8 cellular contexts compared by ENCODE assay signal in genomic region chr3:72152551-72153476, GRCh38.
A peak's percentile ranks its signal among the peaks of the same experiment; 100 is the strongest.
DNase-seq lines count a peak whose midpoint lies in the region; ATAC-seq, FAIRE-seq and TF ChIP-seq lines count a peak whose summit lies in the region.

No MANE protein-coding gene starts in this region.

- TF ChIP-seq POLR2A in HepG2 (IDR thresholded peaks at IDR 0.05; ENCODE audit: insufficient read depth in 1 of 2, low read depth in 2 of 2, low read length in 2 of 2) (peak; percentile 30 to 58; a peak in 2 of 4 replicates), upper lobe of left lung (IDR thresholded peaks at IDR 0.05) (no peak)

- TF ChIP-seq EP300 in HepG2 (IDR thresholded peaks at IDR 0.05; ENCODE audit: low read depth in 2 of 2, low read length in 2 of 2) (no peak), HepG2 (CRISPR knock-in tag; IDR thresholded peaks at IDR 0.05; ENCODE audit: borderline replicate concordance) (no peak), upper lobe of left lung (IDR thresholded peaks at IDR 0.05) (no peak)

- WGBS in HepG2 (ENCODE audit: low lambda C conversion rate), result under 1% methylated on average over 14 of the region's 21 CpGs
- 31 to 39% methylated on average over 21 of the region's 21 CpGs for WGBS in upper lobe of left lung, 2 donors

- H3K36me3 ChIP-seq in ACC112 (ENCODE audit: insufficient read depth, low read length) (no peaks in the 10 kb centered on the region), brain microvascular endothelial cell (replicated peaks) (no peaks in the 10 kb centered on the region), HepG2 (replicated peaks in 1 of 2; ENCODE audit: control insufficient read depth in 1 of 2, insufficient read depth in 2 of 2, low read length in 2 of 2) (no peaks in the 10 kb centered on the region), upper lobe of left lung (no peaks in the 10 kb centered on the region)

- no peaks in the 10 kb centered on the region for H3K27me3 ChIP-seq in ACC112 (ENCODE audit: insufficient read depth, low read length)
- no peaks in the 10 kb centered on the region for H3K27me3 ChIP-seq in brain microvascular endothelial cell (replicated peaks)
- H3K27me3 ChIP-seq in HepG2 (ENCODE audit: control insufficient read depth in 1 of 2, insufficient read depth in 2 of 2, low read length in 2 of 2), result no peaks in the 10 kb centered on the region; a peak in 1 of 5 replicates
- H3K27me3 ChIP-seq in upper lobe of left lung, result no peaks in the 10 kb centered on the region

- H3K36me3 Mint-ChIP-seq in activated CD4-positive, alpha-beta memory T cell treated with anti-CD3 and anti-CD28 coated beads, Interleukin-2, amount 10 ng/mL, durations not matched to agents 7 days and 5 days (ENCODE audit: low read depth), result peaks cover 3% of the 10 kb centered on the region

- H2AFZ ChIP-seq in ACC112 (ENCODE audit: low read length, unreplicated experiment) (peak overlapping the region; percentile 44), HepG2 (ENCODE audit: low read length) (peak overlapping the region; percentile 98)

- no peaks in the 10 kb centered on the region for H4K20me1 ChIP-seq in HepG2 (ENCODE audit: insufficient read depth, low read length)

- intact Hi-C loops in HepG2 (cut with micrococcal nuclease; ENCODE audit: unreplicated experiment), result loop anchor here (5.0 kb wide), 1 partner anchor 664 kb away; no protein-coding TSS in a partner anchor

- BruUV-seq in HepG2 (replicated peaks; lab: Mats Ljungman, UMichigan), result TSS peak; percentile 37

- H3K4me3 ChIP-seq in ACC112 (ENCODE audit: low read depth, low read length) (peak overlapping the region; percentile 72), brain microvascular endothelial cell (ENCODE audit: low read depth, low read length) (peak overlapping the region; percentile 49), HepG2 (replicated peaks in 1 of 3; ENCODE audit: insufficient read depth in 1 of 3, low read depth in 2 of 3, low read length in 3 of 3) (peak overlapping the region; percentile 66 to 84 (median 79)), upper lobe of left lung (peak overlapping the region in 2 of 4 donors; percentile 31)

- H3K79me2 ChIP-seq in ACC112 (ENCODE audit: control insufficient read depth, insufficient read depth, low read length, unreplicated experiment), result no peaks in the 10 kb centered on the region
- H3K79me2 ChIP-seq in HepG2 (ENCODE audit: insufficient read depth, low read length), result no peaks in the 10 kb centered on the region

- TF ChIP-seq RAD21 in HepG2 (CRISPR knock-in tag; IDR thresholded peaks at IDR 0.05), result no peak

- in situ Hi-C loops in brain microvascular endothelial cell (cut with HindIII; ENCODE audit: low pct_ligation_motif_present, low sequenced_read_pairs) (no loop called here), HepG2 (cut with HindIII; ENCODE audit: extremely low pct_ligation_motif_present, low pct_unique_long_range_greater_than_20kb) (no loop called here)

- DNase-seq in NCI-H1694 (lab: John Stamatoyannopoulos, UW) (peak; percentile 39), brain microvascular endothelial cell (peak; percentile 43), HepG2 (ENCODE audit: low spot score) (peak; percentile 39), upper lobe of left lung (peak in 1 of 2 donors; percentile 76)
- no peak for DNase-seq in activated CD4-positive, alpha-beta memory T cell treated with anti-CD3 and anti-CD28 coated beads, Interleukin-2, amount 10 ng/mL, durations not matched to agents 7 days and 5 days
- no peak for DNase-seq in activated effector memory CD4-positive, alpha-beta T cell treated with anti-CD3 and anti-CD28 coated beads, Interleukin-2, amount 50 U/mL, for 16 hours

- POLR2A ChIA-PET in HepG2 (lab: Yijun Ruan, JAX), result interaction anchor here (1.8 to 3.1 kb wide), 2 partner anchors 7 to 10 kb away, joined by 3 to 12 read pairs; no protein-coding TSS in a partner anchor
- POLR2A ChIA-PET in activated CD4-positive, alpha-beta memory T cell treated with anti-CD3 and anti-CD28 coated beads, Interleukin-2, amount 10 ng/mL, durations not matched to agents 7 days and 5 days (lab: Charles Lee), result no interaction called here

- H3K4me1 Mint-ChIP-seq in activated CD4-positive, alpha-beta memory T cell treated with anti-CD3 and anti-CD28 coated beads, Interleukin-2, amount 10 ng/mL, durations not matched to agents 7 days and 5 days, result peaks cover 3% of the 10 kb centered on the region

- TF ChIP-seq CTCF in brain microvascular endothelial cell (IDR thresholded peaks at IDR 0.05; ENCODE audit: low read depth, low read length, missing control alignments) (no peak), HepG2 (CRISPR knock-in tag; IDR thresholded peaks at IDR 0.05) (no peak), upper lobe of left lung (IDR thresholded peaks at IDR 0.05) (no peak)

- peaks cover 13% of the 10 kb centered on the region for H3K9me3 Mint-ChIP-seq in activated CD4-positive, alpha-beta memory T cell treated with anti-CD3 and anti-CD28 coated beads, Interleukin-2, amount 10 ng/mL, durations not matched to agents 7 days and 5 days

- peak; percentile 47 for FAIRE-seq in HepG2 (lab: Jason Lieb, UNC)

- H3K27me3 Mint-ChIP-seq in activated CD4-positive, alpha-beta memory T cell treated with anti-CD3 and anti-CD28 coated beads, Interleukin-2, amount 10 ng/mL, durations not matched to agents 7 days and 5 days, result no peaks in the 10 kb centered on the region

- peak overlapping the region; percentile 87 for H3K9ac ChIP-seq in HepG2 (ENCODE audit: insufficient read depth, low read depth, low read length)

- no peak overlapping the region for H3K4me3 Mint-ChIP-seq in activated CD4-positive, alpha-beta memory T cell treated with anti-CD3 and anti-CD28 coated beads, Interleukin-2, amount 10 ng/mL, durations not matched to agents 7 days and 5 days

- CTCF ChIA-PET in HepG2 (lab: Yijun Ruan, JAX; ENCODE audit: low intra/inter-chr PET ratio, low total read pairs), result no interaction called here
- CTCF ChIA-PET in activated CD4-positive, alpha-beta memory T cell treated with anti-CD3 and anti-CD28 coated beads, Interleukin-2, amount 10 ng/mL, durations not matched to agents 7 days and 5 days (lab: Charles Lee), result no interaction called here

- H3K27ac Mint-ChIP-seq in activated CD4-positive, alpha-beta memory T cell treated with anti-CD3 and anti-CD28 coated beads, Interleukin-2, amount 10 ng/mL, durations not matched to agents 7 days and 5 days, result no peak overlapping the region

- H3K27ac ChIP-seq in ACC112 (ENCODE audit: low read depth, low read length) (peak overlapping the region; percentile 8; the same call in 1 of the 2 replicates), brain microvascular endothelial cell (no peak overlapping the region), HepG2 (ENCODE audit: extremely low read length, insufficient read depth, low read length) (peak overlapping the region; percentile 96), upper lobe of left lung (peak overlapping the region in 3 of 4 donors; percentile 1 to 40 (median 17))

- H3K4me1 ChIP-seq in ACC112 (ENCODE audit: control insufficient read depth, insufficient read depth, low read length, unreplicated experiment) (peaks cover 20% of the 10 kb centered on the region), HepG2 (ENCODE audit: insufficient read depth, low read length) (peaks cover 60% of the 10 kb centered on the region), upper lobe of left lung (peaks cover 6 to 17% (median 15%) of the 10 kb centered on the region in 4 donors)

- ATAC-seq in HepG2, result peak; percentile 44
- peak; percentile 58 to 65 for ATAC-seq in upper lobe of left lung (ENCODE audit: low FRiP score in 2 of 2)
- ATAC-seq in GM19324 (IDR thresholded peaks at IDR 0.05; ENCODE audit: low FRiP score, unreplicated experiment), result no peak

- H3K4me2 ChIP-seq in HepG2 (ENCODE audit: low read depth, low read length), result peak overlapping the region; percentile 93

- H3K9me3 ChIP-seq in HepG2 (ENCODE audit: low read length), result no peaks in the 10 kb centered on the region
- H3K9me3 ChIP-seq in upper lobe of left lung, result no peaks in the 10 kb centered on the region

TF ChIP-seq in HepG2, 621 proteins besides CTCF, POLR2A, EP300 and RAD21 (continues in another document):
- TF ChIP-seq, protein P1, sequence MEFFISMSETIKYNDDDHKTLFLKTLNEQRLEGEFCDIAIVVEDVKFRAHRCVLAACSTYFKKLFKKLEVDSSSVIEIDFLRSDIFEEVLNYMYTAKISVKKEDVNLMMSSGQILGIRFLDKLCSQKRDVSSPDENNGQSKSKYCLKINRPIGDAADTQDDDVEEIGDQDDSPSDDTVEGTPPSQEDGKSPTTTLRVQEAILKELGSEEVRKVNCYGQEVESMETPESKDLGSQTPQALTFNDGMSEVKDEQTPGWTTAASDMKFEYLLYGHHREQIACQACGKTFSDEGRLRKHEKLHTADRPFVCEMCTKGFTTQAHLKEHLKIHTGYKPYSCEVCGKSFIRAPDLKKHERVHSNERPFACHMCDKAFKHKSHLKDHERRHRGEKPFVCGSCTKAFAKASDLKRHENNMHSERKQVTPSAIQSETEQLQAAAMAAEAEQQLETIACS (CRISPR knock-in tag; IDR thresholded peaks at IDR 0.05), result no peak
- TF ChIP-seq SOX6 (IDR thresholded peaks at IDR 0.05) (no peak), SOX6 (CRISPR knock-in tag; IDR thresholded peaks at IDR 0.05) (peak; percentile 39), ZFP82 (CRISPR knock-in tag; IDR thresholded peaks at IDR 0.05; ENCODE audit: borderline replicate concordance) (no peak), ZBTB3 (CRISPR knock-in tag; IDR thresholded peaks at IDR 0.05; ENCODE audit: borderline replicate concordance, low read depth) (0 out of 2 replicates have a peak, but pooled peaks have one; percentile 23)

Comparison
In these comparisons a context has a peak if more than half of its experiments do, and no peak if none do; other contexts are left out.
1. DNase-seq: peak in NCI-H1694 (single experiment), brain microvascular endothelial cell (single experiment) and HepG2 (single experiment); none in activated CD4-positive, alpha-beta memory T cell treated with anti-CD3 and anti-CD28 coated beads, Interleukin-2, amount 10 ng/mL, durations not matched to agents 7 days and 5 days (single experiment) and activated effector memory CD4-positive, alpha-beta T cell treated with anti-CD3 and anti-CD28 coated beads, Interleukin-2, amount 50 U/mL, for 16 hours (single experiment).
2. POLR2A ChIP-seq: peak in HepG2 (2 of 2); none in upper lobe of left lung (0 of 4).